Comparison of ENCODE assay signal across 18 cellular contexts in the genomic region with DNA sequence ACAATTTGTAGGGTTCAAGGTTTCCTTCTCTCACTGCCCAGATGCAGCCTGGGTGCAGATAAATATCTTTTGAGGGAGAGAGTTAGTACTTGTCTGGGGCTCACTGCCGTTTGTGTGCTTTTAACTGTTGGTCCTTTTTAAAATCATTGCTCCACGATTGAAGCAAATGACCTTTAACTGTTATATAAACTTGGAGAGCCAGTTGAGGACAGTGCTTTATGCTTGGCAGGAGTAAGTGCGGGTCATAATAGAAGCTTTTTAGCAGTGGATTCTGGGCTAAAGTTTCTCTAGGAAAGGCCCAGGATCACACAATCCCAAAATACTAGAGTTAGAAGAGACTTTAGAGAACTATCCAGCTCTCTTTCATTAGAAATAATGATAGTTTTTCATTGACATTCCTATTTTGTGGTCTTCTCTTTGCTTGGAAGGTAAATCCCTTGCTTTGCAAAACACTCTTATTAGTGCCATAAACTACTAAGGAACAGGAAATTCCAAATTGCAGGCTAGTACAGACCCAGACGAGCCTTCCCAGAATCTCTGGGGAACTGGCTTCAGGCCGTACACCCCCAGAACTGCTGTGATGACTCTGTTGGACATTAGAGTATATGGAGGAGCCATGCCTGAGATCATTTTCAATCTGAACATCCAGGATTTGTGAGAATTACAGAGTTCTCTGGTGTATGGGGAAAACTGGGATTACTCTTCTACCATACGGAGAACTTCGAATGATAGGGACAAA. TPM values are rescaled to one million over a fixed set of nuclear protein-coding genes. Genes with fewer than 3 reads are reported as not detected.
DNase-seq lines count a peak whose midpoint lies in the region; ATAC-seq and TF ChIP-seq lines count a peak whose summit lies in the region.
"Had no signal": no experiment of that assay in that cellular context is flagged by ENCODE, and none has a peak within 500 bp of the region (broad histone marks: within the 10 kb centered on the region; RNA-seq: fewer than 3 reads in every experiment).

No MANE protein-coding gene starts in this region.

- H3K36me3 Mint-ChIP-seq in effector memory CD8-positive, alpha-beta T cell (ENCODE audit: insufficient read depth): no peaks in the 10 kb centered on the region

- H3K4me1 ChIP-seq in psoas muscle: peaks cover 44% of the 10 kb centered on the region

- no peaks in the 10 kb centered on the region for H3K27me3 ChIP-seq in psoas muscle (ENCODE audit: insufficient read depth in 3 of 3, low read length in 2 of 3)
- H3K27me3 ChIP-seq: MG63 had no signal

- TF ChIP-seq CTCF in psoas muscle (IDR thresholded peaks at IDR 0.05): no peak

- H3K36me3 ChIP-seq in psoas muscle (ENCODE audit: insufficient read depth in 1 of 2, low read depth in 1 of 2): no peaks in the 10 kb centered on the region
- H3K36me3 ChIP-seq: MG63 had no signal

- no peak for ATAC-seq in effector memory CD8-positive, alpha-beta T cell (replicated peaks)
- peak; percentile 93 for ATAC-seq in left lobe of liver
- ATAC-seq in psoas muscle: peak in 2 of 4 donors; percentile 32 to 48
- no peak for ATAC-seq in GM18505 (IDR thresholded peaks at IDR 0.05; ENCODE audit: unreplicated experiment)
- ATAC-seq: activated naive CD8-positive, alpha-beta T cell treated with anti-CD3 and anti-CD28 coated beads, Interleukin-2, amount 50 U/mL, for 24 hours had no signal

- DNase-seq in G401 (ENCODE audit: low spot score) (peak; percentile 10), left lobe of liver (ENCODE audit: low spot score) (no peak), psoas muscle (no peak), NK-92 (lab: John Stamatoyannopoulos, UW; ENCODE audit: unreplicated experiment) (no peak)
- DNase-seq in effector memory CD8-positive, alpha-beta T cell: no peak
- no peak for DNase-seq in stimulated activated CD4-positive, alpha-beta T cell treated with anti-CD3 and anti-CD28 coated beads, Interleukin-15, amount 100 ng/mL, for 24 hours
- DNase-seq in activated CD8-positive, alpha-beta memory T cell treated with anti-CD3 and anti-CD28 coated beads, Interleukin-2, amount 50 U/mL, for 48 hours: no peak
- DNase-seq: activated CD4-positive, alpha-beta T cell treated with anti-CD3 and anti-CD28 coated beads, Interleukin-2, amount 10 ng/mL, durations not matched to agents 24 days and 14 days; activated naive CD8-positive, alpha-beta T cell treated with anti-CD3 and anti-CD28 coated beads, Interleukin-2, amount 50 U/mL, for 24 hours; activated T-cell treated with anti-CD3 and anti-CD28 coated beads, Interleukin-2, amount 50 U/mL, for 1 hour; CD4-positive, alpha-beta T cell; MG63; NCI-H2029 treated with DMSO at 0.1 percent for 48 hours; NCI-H748 treated with DMSO at 0.1 percent for 48 hours; posterior cingulate gyrus; stimulated activated CD4-positive, alpha-beta T cell treated with anti-CD3 and anti-CD28 coated beads, Interleukin-2, amount 100 ng/mL, for 24 hours had no signal

- no peak overlapping the region for H3K4me3 Mint-ChIP-seq in effector memory CD8-positive, alpha-beta T cell
- H3K4me3 Mint-ChIP-seq: activated CD4-positive, alpha-beta T cell treated with anti-CD3 and anti-CD28 coated beads, Interleukin-2, amount 10 ng/mL, durations not matched to agents 24 days and 14 days; activated naive CD8-positive, alpha-beta T cell treated with anti-CD3 and anti-CD28 coated beads, Interleukin-2, amount 50 U/mL, for 24 hours; CD4-positive, alpha-beta T cell had no signal

- 35 to 44% (median 40%) methylated on average over 7 of the region's 7 CpGs for WGBS in psoas muscle, 3 donors

- no peak overlapping the region for H3K4me3 ChIP-seq in psoas muscle
- H3K4me3 ChIP-seq: MG63 had no signal

- no peak for TF ChIP-seq POLR2A in GM18505 (IDR thresholded peaks at IDR 0.05; ENCODE audit: borderline replicate concordance, extremely low read depth, insufficient read depth, insufficient read length)

- in situ Hi-C loops in G401 (cut with HindIII; ENCODE audit: low sequenced_read_pairs): loop anchor here (25.0 kb wide), 1 partner anchor 91 kb away; no protein-coding TSS in a partner anchor

- no peaks in the 10 kb centered on the region for H3K27me3 Mint-ChIP-seq in effector memory CD8-positive, alpha-beta T cell
- H3K27me3 Mint-ChIP-seq: activated CD4-positive, alpha-beta T cell treated with anti-CD3 and anti-CD28 coated beads, Interleukin-2, amount 10 ng/mL, durations not matched to agents 24 days and 14 days; activated naive CD8-positive, alpha-beta T cell treated with anti-CD3 and anti-CD28 coated beads, Interleukin-2, amount 50 U/mL, for 24 hours; CD4-positive, alpha-beta T cell had no signal

- H3K27ac ChIP-seq in psoas muscle: peak overlapping the region; percentile 55
- H3K27ac ChIP-seq: RWPE1 had no signal

- peak overlapping the region; percentile 18 to 67 for H3K27ac Mint-ChIP-seq in effector memory CD8-positive, alpha-beta T cell
- H3K27ac Mint-ChIP-seq: activated CD4-positive, alpha-beta T cell treated with anti-CD3 and anti-CD28 coated beads, Interleukin-2, amount 10 ng/mL, durations not matched to agents 24 days and 14 days; activated naive CD8-positive, alpha-beta T cell treated with anti-CD3 and anti-CD28 coated beads, Interleukin-2, amount 50 U/mL, for 24 hours; CD4-positive, alpha-beta T cell had no signal

- H3K9me3 Mint-ChIP-seq in effector memory CD8-positive, alpha-beta T cell: no peaks in the 10 kb centered on the region
- H3K9me3 Mint-ChIP-seq: activated CD4-positive, alpha-beta T cell treated with anti-CD3 and anti-CD28 coated beads, Interleukin-2, amount 10 ng/mL, durations not matched to agents 24 days and 14 days; activated naive CD8-positive, alpha-beta T cell treated with anti-CD3 and anti-CD28 coated beads, Interleukin-2, amount 50 U/mL, for 24 hours; CD4-positive, alpha-beta T cell had no signal

- peaks cover 0 to 9% of the 10 kb centered on the region in 2 donors for H3K4me1 Mint-ChIP-seq in effector memory CD8-positive, alpha-beta T cell (ENCODE audit: low read depth in 2 of 2)
- H3K4me1 Mint-ChIP-seq: activated naive CD8-positive, alpha-beta T cell treated with anti-CD3 and anti-CD28 coated beads, Interleukin-2, amount 50 U/mL, for 24 hours had no signal

- intact Hi-C loops in psoas muscle (cut with DNase I): no loop called here

- no peaks in the 10 kb centered on the region for H3K9me3 ChIP-seq in psoas muscle
- H3K9me3 ChIP-seq: MG63 had no signal

RNA-seq across cellular contexts. Expression of a gene that starts 19.1 kb away (rescaled TPM):
- 18.3 and 68.3 TPM in 2 replicates for total RNA-seq in G401 (2014; rRNA removed; shearing (Covaris generic))
- total RNA-seq in left lobe of liver (18.1 TPM), psoas muscle (100 to 1,000 TPM in 3 of 4 donors, 10 to 100 TPM in 1; 55.1 to 219 (median 182) TPM)
- polyA plus RNA-seq in psoas muscle: 100 to 1,000 TPM in 1 of 3 donors, 10 to 100 TPM in 2; 50.5 to 287 (median 63.5) TPM
